ENCODE assay signal across 15 cellular contexts in genomic region chr3:127961963-127962362, GRCh38. TPM values are rescaled to one million over a fixed set of nuclear protein-coding genes. Genes with fewer than 3 reads are reported as not detected.
A peak's percentile ranks its signal among the peaks of the same experiment; 100 is the strongest.
DNase-seq lines count a peak whose midpoint lies in the region; ATAC-seq and TF ChIP-seq lines count a peak whose summit lies in the region.
"Had no signal": no experiment of that assay in that cellular context is flagged by ENCODE, and none has a peak within 500 bp of the region (broad histone marks: within the 10 kb centered on the region; RNA-seq: fewer than 3 reads in every experiment).

No MANE protein-coding gene starts in this region.

- H3K9ac ChIP-seq in NT2/D1 (ENCODE audit: insufficient read length, low read depth), result no peak overlapping the region
- H3K9ac ChIP-seq: BLaER1 had no signal

- H3K9me3 ChIP-seq in heart left ventricle (no peaks in the 10 kb centered on the region), NT2/D1 (ENCODE audit: insufficient read depth, low read length) (no peaks in the 10 kb centered on the region), stomach (no peaks in the 10 kb centered on the region)
- H3K9me3 ChIP-seq: BLaER1, gastroesophageal sphincter, psoas muscle, testis had no signal

- intact Hi-C loops in heart left ventricle (cut with DNase I) (loop anchor here in 5 of 10 donors (5.0 to 10.0 kb wide), 6 partner anchors 107 to 310 kb away; no protein-coding TSS in a partner anchor), left ventricle myocardium superior (cut with micrococcal nuclease) (no loop called here), stomach (cut with DNase I; ENCODE audit: low total_unique reads) (loop anchor here (10.0 kb wide), 2 partner anchors 307 to 387 kb away; no protein-coding TSS in a partner anchor)

- DNase-seq in heart left ventricle (no peak), left ventricle myocardium superior (no peak), NT2/D1 (ENCODE audit: low read depth, low spot score) (peak; percentile 5), erythroblast (lab: John Stamatoyannopoulos, UW) (peak; percentile 5 to 60), stomach (peak; percentile 37)
- no peak for DNase-seq in stimulated activated CD4-positive, alpha-beta T cell treated with anti-CD3 and anti-CD28 coated beads, Interleukin-4, amount 100 ng/mL, for 24 hours
- DNase-seq: activated T-cell treated with anti-CD3 and anti-CD28 coated beads, Interleukin-2, amount 50 U/mL, for 48 hours; psoas muscle; testis had no signal

- peaks cover 0 to 33% (median 7%) of the 10 kb centered on the region in 12 donors for H3K4me1 ChIP-seq in heart left ventricle
- peaks cover 2% of the 10 kb centered on the region for H3K4me1 ChIP-seq in NT2/D1 (ENCODE audit: insufficient read depth, insufficient read length)
- peaks cover 3 to 31% (median 11%) of the 10 kb centered on the region in 4 donors for H3K4me1 ChIP-seq in stomach
- H3K4me1 ChIP-seq: BLaER1, testis had no signal

- WGBS in heart left ventricle, 4 donors, result 74 to 91% (median 85%) methylated on average over 4 of the region's 4 CpGs
- WGBS in stomach, 5 donors, result 60 to 74% (median 69%) methylated on average over 4 of the region's 4 CpGs

- ATAC-seq in heart left ventricle, result peak in 1 of 4 donors; percentile 30
- ATAC-seq in left ventricle myocardium superior, result no peak
- ATAC-seq in GM21381 (IDR thresholded peaks at IDR 0.05; ENCODE audit: unreplicated experiment), result no peak
- ATAC-seq in GM18519 (IDR thresholded peaks at IDR 0.05; ENCODE audit: low FRiP score, unreplicated experiment), result no peak
- ATAC-seq: gastroesophageal sphincter had no signal

- TF ChIP-seq POLR2A in heart left ventricle (IDR thresholded peaks at IDR 0.05) (no peak), erythroblast (IDR thresholded peaks at IDR 0.05; ENCODE audit: low read length) (no peak), stomach (IDR thresholded peaks at IDR 0.05) (no peak)

- peak overlapping the region in 9 of 12 donors; percentile 31 to 90 (median 73) for H3K27ac ChIP-seq in heart left ventricle
- peak overlapping the region in 3 of 5 donors; percentile 11 to 66 (median 42) for H3K27ac ChIP-seq in stomach
- H3K27ac ChIP-seq: BLaER1, HL-60, psoas muscle, testis had no signal

- TF ChIP-seq EP300 in stomach (IDR thresholded peaks at IDR 0.05), result no peak

- TF ChIP-seq CTCF in heart left ventricle (IDR thresholded peaks at IDR 0.05) (no peak), stomach (IDR thresholded peaks at IDR 0.05) (no peak)

- H3K27me3 ChIP-seq in heart left ventricle, result no peaks in the 10 kb centered on the region
- no peaks in the 10 kb centered on the region for H3K27me3 ChIP-seq in NT2/D1 (ENCODE audit: insufficient read depth, insufficient read length)
- no peaks in the 10 kb centered on the region for H3K27me3 ChIP-seq in stomach
- H3K27me3 ChIP-seq: BLaER1, gastroesophageal sphincter, testis had no signal

- H3K36me3 ChIP-seq in heart left ventricle (peaks cover 0 to 7% (median 0%) of the 10 kb centered on the region in 9 donors), NT2/D1 (ENCODE audit: insufficient read depth, insufficient read length, low read length) (no peaks in the 10 kb centered on the region), stomach (no peaks in the 10 kb centered on the region)
- H3K36me3 ChIP-seq: BLaER1, gastroesophageal sphincter had no signal

- H3K4me3 ChIP-seq in heart left ventricle (no peak overlapping the region), NT2/D1 (ENCODE audit: insufficient read length, low read depth) (no peak overlapping the region), stomach (no peak overlapping the region)
- H3K4me3 ChIP-seq: BLaER1, gastroesophageal sphincter, psoas muscle, testis had no signal

RNA-seq across cellular contexts. Expression of gene KBTBD12, which starts 46.9 kb away (rescaled TPM):
- total RNA-seq in heart left ventricle (10 to 100 TPM; 24.3 to 47.1 (median 31.9) TPM), left ventricle myocardium superior (27.5 TPM), stomach (10 to 100 TPM in 1 of 5 donors, 1 to 10 TPM in 4; 1.4 to 10.3 (median 1.9) TPM)
- polyA plus RNA-seq in heart left ventricle (10 to 100 TPM; 13.2 to 13.7 TPM), stomach (1 to 10 TPM in 1 of 3 donors, under 1 TPM in 2; 0.46 to 1.1 (median 0.75) TPM)
- total RNA-seq: mesothelial cell of epicardium had no signal

Comparison
In these comparisons a context has a peak if more than half of its experiments do, and no peak if none do; other contexts are left out.
1. DNase-seq: peak in NT2/D1 (single experiment), erythroblast (2 of 2) and stomach (single experiment); none in heart left ventricle (0 of 5), left ventricle myocardium superior (single experiment) and stimulated activated CD4-positive, alpha-beta T cell treated with anti-CD3 and anti-CD28 coated beads, Interleukin-4, amount 100 ng/mL, for 24 hours (single experiment).